Comparison of ENCODE assay signal across 8 cellular contexts in genomic region chr19:17266975-17267788, GRCh38. TPM values are rescaled to one million over a fixed set of nuclear protein-coding genes. Genes with fewer than 3 reads are reported as not detected.
A peak's percentile ranks its signal among the peaks of the same experiment; 100 is the strongest.
DNase-seq lines count a peak whose midpoint lies in the region; ATAC-seq and TF ChIP-seq lines count a peak whose summit lies in the region.

Gene BABAM1 (plus strand): TSS chr19:17267443. CDS start chr19:17268807, 1,364 bp downstream.

- no peaks in the 10 kb centered on the region for H3K9me3 ChIP-seq in mononuclear cell (ENCODE audit: low read depth, low read length)

- H3K9me3 Mint-ChIP-seq in IgD-negative memory B cell: no peaks in the 10 kb centered on the region

- H3K4me1 Mint-ChIP-seq in IgD-negative memory B cell: peaks cover 7 to 18% (median 13%) of the 10 kb centered on the region in 3 donors

- ATAC-seq in GM21529 (IDR thresholded peaks at IDR 0.05; ENCODE audit: unreplicated experiment): peak; percentile 91

- H3K27me3 ChIP-seq in mononuclear cell (ENCODE audit: insufficient read depth, low read length): no peaks in the 10 kb centered on the region

- peak; percentile 99 for DNase-seq in DMS 273 treated with DMSO at 0.1 percent for 48 hours (lab: John Stamatoyannopoulos, UW)
- DNase-seq in OCI-M2 (lab: John Stamatoyannopoulos, UW; ENCODE audit: unreplicated experiment): peak; percentile 93
- DNase-seq in activated T-cell treated with anti-CD3 and anti-CD28 coated beads for 4 hours: peak; percentile 88
- peak; percentile 99 for DNase-seq in epithelial cell of esophagus (ENCODE audit: low read depth)
- peak; percentile 71 to 85 for DNase-seq in stimulated activated CD8-positive, alpha-beta memory T cell treated with anti-CD3 and anti-CD28 coated beads, Interleukin-4, amount 100 ng/mL, for 1 hour (ENCODE audit: low read depth in 2 of 2, low spot score in 1 of 2)

- H3K27ac Mint-ChIP-seq in IgD-negative memory B cell: peak within 1 kb of the TSS; percentile 83 to 94 (median 84)

- no peaks in the 10 kb centered on the region for H3K27me3 Mint-ChIP-seq in IgD-negative memory B cell

- H3K4me1 ChIP-seq in mononuclear cell (ENCODE audit: insufficient read depth, low read length): peaks cover 25% of the 10 kb centered on the region

- H3K4me3 ChIP-seq in epithelial cell of esophagus (ENCODE audit: low read length) (peak within 1 kb of the TSS; percentile 99), mononuclear cell (ENCODE audit: low read length) (peak within 1 kb of the TSS; percentile 94)

- H3K36me3 Mint-ChIP-seq in IgD-negative memory B cell: no peaks in the 10 kb centered on the region

- peak within 1 kb of the TSS; percentile 83 to 93 (median 87) for H3K4me3 Mint-ChIP-seq in IgD-negative memory B cell

- peak; percentile 1 for TF ChIP-seq CTCF in epithelial cell of esophagus (IDR thresholded peaks at IDR 0.05; ENCODE audit: insufficient read depth, low read depth, low read length, missing control alignments)

RNA-seq across cellular contexts. Expression of gene BABAM1, which starts in this region (rescaled TPM):
- 115 TPM for polyA plus RNA-seq in IgD-negative memory B cell
- 27.3 TPM for total RNA-seq in mononuclear cell

Comparison
In these comparisons a context has a peak if more than half of its experiments do, and no peak if none do; other contexts are left out.
1. Peak in every context shown above with its lines: DNase-seq, ATAC-seq and H3K4me3 ChIP-seq.